In genomic region chr11:58741127-58741526, GRCh38 we compare ENCODE assay signal across 9 cellular contexts. TPM values are rescaled to one million over a fixed set of nuclear protein-coding genes. Genes with fewer than 3 reads are reported as not detected.
"Had no signal": no experiment of that assay in that cellular context is flagged by ENCODE, and none has a peak within 500 bp of the region (broad histone marks: within the 10 kb centered on the region; RNA-seq: fewer than 3 reads in every experiment).

No MANE protein-coding gene starts in this region.

- H2AFZ ChIP-seq: GM23338 had no signal

- H3K36me3 Mint-ChIP-seq: IgD-negative memory B cell had no signal

- H3K27ac Mint-ChIP-seq: GM23338, H9, IgD-negative memory B cell had no signal

- ATAC-seq: GM23338 had no signal

- H3K4me3 ChIP-seq: GM23338 had no signal

- DNase-seq: H9, HCEC 1CT, KG1 had no signal

- FAIRE-seq: H1, H54, HTR-8/SVneo had no signal

- H3K4me1 Mint-ChIP-seq: GM23338, H9, IgD-negative memory B cell had no signal

- H3K4me2 ChIP-seq: GM23338 had no signal

- H3K4me3 Mint-ChIP-seq: GM23338, H9, IgD-negative memory B cell had no signal

RNA-seq across cellular contexts. Expression of gene GLYAT, which starts 9.4 kb away (rescaled TPM):
- total RNA-seq: H1, H9, HT-29 had no signal
- polyA plus RNA-seq: GM23338, H1, IgD-negative memory B cell had no signal
